In genomic region chr5:73591698-73592501, GRCh38 we compare ENCODE assay signal across 10 cellular contexts. TPM values are rescaled to one million over a fixed set of nuclear protein-coding genes. Genes with fewer than 3 reads are reported as not detected.
DNase-seq lines count a peak whose midpoint lies in the region; ATAC-seq lines count a peak whose summit lies in the region.
"Had no signal": no experiment of that assay in that cellular context is flagged by ENCODE, and none has a peak within 500 bp of the region (broad histone marks: within the 10 kb centered on the region; RNA-seq: fewer than 3 reads in every experiment).

No MANE protein-coding gene starts in this region.

- ATAC-seq in GM21360 (IDR thresholded peaks at IDR 0.05; ENCODE audit: unreplicated experiment) (no peak), HG02970 (IDR thresholded peaks at IDR 0.05; ENCODE audit: low FRiP score, unreplicated experiment) (no peak)

- in situ Hi-C loops in Caki2 (cut with HindIII; ENCODE audit: low pct_unique_long_range_greater_than_20kb, low sequenced_read_pairs): no loop called here

- DNase-seq in Caki2 (ENCODE audit: low read depth) (peak; percentile 9), HT1080 (ENCODE audit: low read depth) (peak; percentile 78), amniotic epithelial cell (ENCODE audit: low read depth) (peak; percentile 99), kidney glomerular epithelial cell (lab: John Stamatoyannopoulos, UW) (peak; percentile 52), NCI-H2196 treated with DMSO at 0.1 percent for 48 hours (lab: John Stamatoyannopoulos, UW; ENCODE audit: unreplicated experiment) (no peak), DMS114 treated with DMSO at 0.1 percent for 48 hours (lab: John Stamatoyannopoulos, UW; ENCODE audit: unreplicated experiment) (no peak)
- DNase-seq: activated effector memory CD4-positive, alpha-beta T cell treated with anti-CD3 and anti-CD28 coated beads, Interleukin-2, amount 50 U/mL, for 16 hours had no signal

RNA-seq across cellular contexts. Expression of gene UTP15, which starts 26.4 kb away (rescaled TPM):
- 4.8 and 14.5 TPM in 2 replicates for total RNA-seq in Caki2 (2014; rRNA removed; shearing (Covaris generic); ENCODE audit: low replicate concordance)
- total RNA-seq in HT1080 (2014; rRNA removed; shearing (Covaris generic)): 24.5 and 25.0 TPM in 2 replicates
- 13.0 and 14.9 TPM in 2 replicates for polyA plus RNA-seq in HT1080 (2015; cell fraction: cytosol; rRNA removed)
- polyA plus RNA-seq in HT1080 (2015; cell fraction: nucleus; rRNA removed): 47.9 and 51.6 TPM in 2 replicates

RNA-seq across cellular contexts. Expression of gene ANKRA2, which starts 26.5 kb away (rescaled TPM):
- total RNA-seq in Caki2 (2014; rRNA removed; shearing (Covaris generic); ENCODE audit: low replicate concordance): 7.8 and 11.4 TPM in 2 replicates
- total RNA-seq in HT1080 (2014; rRNA removed; shearing (Covaris generic)): 11.7 and 16.0 TPM in 2 replicates
- 16.6 and 18.5 TPM in 2 replicates for polyA plus RNA-seq in HT1080 (2015; cell fraction: cytosol; rRNA removed)
- polyA plus RNA-seq in HT1080 (2015; cell fraction: nucleus; rRNA removed): 66.0 and 76.0 TPM in 2 replicates

RNA-seq across cellular contexts. Expression of gene ARHGEF28, which starts 34.1 kb away (rescaled TPM):
- total RNA-seq in Caki2 (2014; rRNA removed; shearing (Covaris generic); ENCODE audit: low replicate concordance): 11.2 and 26.6 TPM in 2 replicates
- total RNA-seq in HT1080 (2014; rRNA removed; shearing (Covaris generic)): 12.9 and 13.9 TPM in 2 replicates
- 11.2 and 13.8 TPM in 2 replicates for polyA plus RNA-seq in HT1080 (2015; cell fraction: cytosol; rRNA removed)
- 36.2 and 36.6 TPM in 2 replicates for polyA plus RNA-seq in HT1080 (2015; cell fraction: nucleus; rRNA removed)
- total RNA-seq: T-helper 2 cell treated with Interferon-gamma antibody and Interleukin-4, amounts not matched to agents 100 ng/mL and 5 ng/mL, for 36 hours had no signal

Comparison
In these comparisons a context has a peak if more than half of its experiments do, and no peak if none do; other contexts are left out.
1. DNase-seq: peak in Caki2 (single experiment), HT1080 (single experiment), amniotic epithelial cell (single experiment) and kidney glomerular epithelial cell (single experiment); none in NCI-H2196 treated with DMSO at 0.1 percent for 48 hours (single experiment) and DMS114 treated with DMSO at 0.1 percent for 48 hours (single experiment).